Comparison of ENCODE assay signal across 7 cellular contexts in genomic region chr5:147276497-147276896, GRCh38. TPM values are rescaled to one million over a fixed set of nuclear protein-coding genes. Genes with fewer than 3 reads are reported as not detected.
"Had no signal": no experiment of that assay in that cellular context is flagged by ENCODE, and none has a peak within 500 bp of the region (broad histone marks: within the 10 kb centered on the region; RNA-seq: fewer than 3 reads in every experiment).

No MANE protein-coding gene starts in this region.

- H3K4me3 ChIP-seq: K562 had no signal

- H3K4me1 Mint-ChIP-seq: IgD-negative memory B cell had no signal

- DNase-seq: IMR-90, KBM-7 had no signal

- H3K4me3 Mint-ChIP-seq: IgD-negative memory B cell had no signal

- H3K27me3 Mint-ChIP-seq: IgD-negative memory B cell had no signal

- H3K27ac ChIP-seq: HL-60 had no signal

- H3K36me3 Mint-ChIP-seq: IgD-negative memory B cell had no signal

- H3K27ac Mint-ChIP-seq: IgD-negative memory B cell had no signal

- ATAC-seq: HepG2, K562 had no signal

RNA-seq across cellular contexts. Expression of gene STK32A, which starts 41.7 kb away (rescaled TPM):
- total RNA-seq: HepG2, HT-29, K562 had no signal
